Comparison of ENCODE assay signal across 16 cellular contexts in genomic region chr11:15884131-15884530, GRCh38.
"Had no signal": no experiment of that assay in that cellular context is flagged by ENCODE, and none has a peak within 500 bp of the region (broad histone marks: within the 10 kb centered on the region; RNA-seq: fewer than 3 reads in every experiment).

No MANE protein-coding gene starts in this region.

- H3K9ac ChIP-seq: parathyroid adenoma had no signal

- FAIRE-seq: small intestine, urothelium cell line had no signal

- H3K79me2 ChIP-seq: parathyroid adenoma had no signal

- H2AFZ ChIP-seq: parathyroid adenoma had no signal

- H3K27me3 ChIP-seq: ascending aorta, cardiac muscle cell, colonic mucosa had no signal

- H3K9me3 Mint-ChIP-seq: activated CD4-positive, alpha-beta memory T cell treated with anti-CD3 and anti-CD28 coated beads for 36 hours; activated naive CD4-positive, alpha-beta T cell treated with anti-CD3 and anti-CD28 coated beads, Interleukin-2, amount 10 ng/mL, durations not matched to agents 7 days and 5 days; activated T-cell treated with anti-CD3 and anti-CD28 coated beads, Interleukin-2, amount 50 U/mL, for 24 hours had no signal

- H3K9me3 ChIP-seq: ascending aorta, colonic mucosa, lower lobe of right lung had no signal

- H3K4me3 ChIP-seq: ascending aorta, cardiac muscle cell, colonic mucosa, lower lobe of right lung had no signal

- H3K27me3 Mint-ChIP-seq: activated CD4-positive, alpha-beta T cell treated with anti-CD3 and anti-CD28 coated beads for 36 hours; activated CD8-positive, alpha-beta memory T cell treated with anti-CD3 and anti-CD28 coated beads, Interleukin-2, amount 10 ng/mL, durations not matched to agents 7 days and 5 days; activated naive CD4-positive, alpha-beta T cell treated with anti-CD3 and anti-CD28 coated beads, Interleukin-2, amount 10 ng/mL, durations not matched to agents 7 days and 5 days; activated T-cell treated with anti-CD3 and anti-CD28 coated beads, Interleukin-2, amount 50 U/mL, for 24 hours had no signal

- H3K36me3 Mint-ChIP-seq: activated CD4-positive, alpha-beta memory T cell treated with anti-CD3 and anti-CD28 coated beads for 36 hours; activated CD8-positive, alpha-beta memory T cell treated with anti-CD3 and anti-CD28 coated beads, Interleukin-2, amount 10 ng/mL, durations not matched to agents 7 days and 5 days; activated naive CD4-positive, alpha-beta T cell treated with anti-CD3 and anti-CD28 coated beads, Interleukin-2, amount 10 ng/mL, durations not matched to agents 7 days and 5 days had no signal

- H3K27ac Mint-ChIP-seq: activated CD4-positive, alpha-beta memory T cell treated with anti-CD3 and anti-CD28 coated beads for 36 hours; activated CD4-positive, alpha-beta T cell treated with anti-CD3 and anti-CD28 coated beads for 36 hours; activated CD8-positive, alpha-beta memory T cell treated with anti-CD3 and anti-CD28 coated beads, Interleukin-2, amount 10 ng/mL, durations not matched to agents 7 days and 5 days; activated naive CD4-positive, alpha-beta T cell treated with anti-CD3 and anti-CD28 coated beads, Interleukin-2, amount 10 ng/mL, durations not matched to agents 7 days and 5 days; activated T-cell treated with anti-CD3 and anti-CD28 coated beads, Interleukin-2, amount 50 U/mL, for 24 hours; T-helper 17 cell had no signal

- H3K36me3 ChIP-seq: ascending aorta, cardiac muscle cell, colonic mucosa, lower lobe of right lung had no signal

- H3K4me1 ChIP-seq: ascending aorta, colonic mucosa, lower lobe of right lung, parathyroid adenoma had no signal

- H3K4me1 Mint-ChIP-seq: activated CD4-positive, alpha-beta T cell treated with anti-CD3 and anti-CD28 coated beads for 36 hours; activated CD8-positive, alpha-beta memory T cell treated with anti-CD3 and anti-CD28 coated beads, Interleukin-2, amount 10 ng/mL, durations not matched to agents 7 days and 5 days; activated naive CD4-positive, alpha-beta T cell treated with anti-CD3 and anti-CD28 coated beads, Interleukin-2, amount 10 ng/mL, durations not matched to agents 7 days and 5 days; T-helper 17 cell had no signal

- H3K27ac ChIP-seq: ascending aorta, cardiac muscle cell, colonic mucosa, lower lobe of right lung, parathyroid adenoma had no signal

- H3K4me3 Mint-ChIP-seq: activated CD4-positive, alpha-beta memory T cell treated with anti-CD3 and anti-CD28 coated beads for 36 hours; activated CD4-positive, alpha-beta T cell treated with anti-CD3 and anti-CD28 coated beads for 36 hours; activated CD8-positive, alpha-beta memory T cell treated with anti-CD3 and anti-CD28 coated beads, Interleukin-2, amount 10 ng/mL, durations not matched to agents 7 days and 5 days; activated naive CD4-positive, alpha-beta T cell treated with anti-CD3 and anti-CD28 coated beads, Interleukin-2, amount 10 ng/mL, durations not matched to agents 7 days and 5 days; activated T-cell treated with anti-CD3 and anti-CD28 coated beads, Interleukin-2, amount 50 U/mL, for 24 hours; T-helper 17 cell had no signal

- DNase-seq: activated CD4-positive, alpha-beta memory T cell treated with anti-CD3 and anti-CD28 coated beads for 36 hours; activated CD4-positive, alpha-beta T cell treated with anti-CD3 and anti-CD28 coated beads for 36 hours; activated CD8-positive, alpha-beta memory T cell treated with anti-CD3 and anti-CD28 coated beads, Interleukin-2, amount 10 ng/mL, durations not matched to agents 7 days and 5 days; activated naive CD4-positive, alpha-beta T cell treated with anti-CD3 and anti-CD28 coated beads, Interleukin-2, amount 10 ng/mL, durations not matched to agents 7 days and 5 days; activated T-cell treated with anti-CD3 and anti-CD28 coated beads, Interleukin-2, amount 50 U/mL, for 24 hours; colonic mucosa; lower lobe of right lung; small intestine; stimulated activated CD4-positive, alpha-beta T cell treated with anti-CD3 and anti-CD28 coated beads, Interleukin-4, amount 100 ng/mL, for 4 hours; stimulated activated CD8-positive, alpha-beta memory T cell treated with anti-CD3 and anti-CD28 coated beads, Interleukin-4, amount 100 ng/mL, for 48 hours; stimulated activated naive CD4-positive, alpha-beta T cell treated with Interleukin-2 at 50 U/mL for 16 hours; T-helper 17 cell had no signal
